In genomic region chr14:99769799-99770198, GRCh38 we compare ENCODE assay signal across 17 cellular contexts. TPM values are rescaled to one million over a fixed set of nuclear protein-coding genes. Genes with fewer than 3 reads are reported as not detected.
DNase-seq lines count a peak whose midpoint lies in the region; FAIRE-seq and TF ChIP-seq lines count a peak whose summit lies in the region.
"Had no signal": no experiment of that assay in that cellular context is flagged by ENCODE, and none has a peak within 500 bp of the region (broad histone marks: within the 10 kb centered on the region; RNA-seq: fewer than 3 reads in every experiment).

No MANE protein-coding gene starts in this region.

- no peaks in the 10 kb centered on the region for H3K9me3 ChIP-seq in sigmoid colon
- no peaks in the 10 kb centered on the region for H3K9me3 ChIP-seq in GM23248 (ENCODE audit: low read depth)
- no peaks in the 10 kb centered on the region for H3K9me3 ChIP-seq in ascending aorta

- no peak overlapping the region for H3K4me3 ChIP-seq in sigmoid colon
- no peak overlapping the region for H3K4me3 ChIP-seq in GM23248
- H3K4me3 ChIP-seq in ascending aorta, result no peak overlapping the region
- H3K4me3 ChIP-seq: BLaER1, GM12878 had no signal

- H3K9me2 ChIP-seq in GM23248 (ENCODE audit: insufficient read depth), result no peaks in the 10 kb centered on the region

- H3K27me3 Mint-ChIP-seq in Calu3 (ENCODE audit: unreplicated experiment) (no peaks in the 10 kb centered on the region), chondrocyte (ENCODE audit: low read depth) (no peaks in the 10 kb centered on the region)

- CTCF ChIA-PET in Calu3 (lab: Charles Lee), result no interaction called here

- peaks cover 0 to 56% (median 48%) of the 10 kb centered on the region in 4 donors for H3K4me1 ChIP-seq in sigmoid colon
- peaks cover 15% of the 10 kb centered on the region for H3K4me1 ChIP-seq in GM23248 (ENCODE audit: insufficient read depth)
- H3K4me1 ChIP-seq in ascending aorta, result peaks cover 10 to 16% of the 10 kb centered on the region in 2 donors

- TF ChIP-seq POLR2A in sigmoid colon (IDR thresholded peaks at IDR 0.05) (no peak), H54 (IDR thresholded peaks at IDR 0.05; ENCODE audit: low read depth, low read length) (no peak)

- H3K27me3 ChIP-seq in sigmoid colon (no peaks in the 10 kb centered on the region), GM23248 (replicated peaks; ENCODE audit: insufficient read depth) (no peaks in the 10 kb centered on the region), ascending aorta (no peaks in the 10 kb centered on the region)
- H3K27me3 ChIP-seq: BLaER1 had no signal

- H3K4me3 Mint-ChIP-seq in Calu3 (ENCODE audit: low read depth, unreplicated experiment), result no peak overlapping the region
- no peak overlapping the region for H3K4me3 Mint-ChIP-seq in chondrocyte (ENCODE audit: unreplicated experiment)
- H3K4me3 Mint-ChIP-seq: CD14-positive monocyte; CD4-positive, alpha-beta memory T cell had no signal

- intact Hi-C loops in Calu3 (cut with micrococcal nuclease; ENCODE audit: unreplicated experiment) (no loop called here), sigmoid colon (cut with DNase I) (no loop called here), ascending aorta (cut with DNase I) (loop anchor here (10.0 kb wide), 1 partner anchor 535 kb away; the partner anchor contains the start of gene SLC25A29)

- no peaks in the 10 kb centered on the region for H3K79me2 ChIP-seq in GM23248 (ENCODE audit: insufficient read depth)

- WGBS in sigmoid colon, 2 donors, result 45 to 77% methylated on average over 3 of the region's 3 CpGs
- WGBS in GM23248 (ENCODE audit: low coverage in 1 of 2, low lambda C conversion rate in 2 of 2, missing lambda C conversion rate in 2 of 2), 2 experiments, result 80 to 92% methylated on average over 3 of the region's 3 CpGs

- H3K27ac ChIP-seq in sigmoid colon (peak overlapping the region in 1 of 4 donors; percentile 76), GM23248 (no peak overlapping the region), ascending aorta (no peak overlapping the region)

- in situ Hi-C loops in GM23248 (cut with MboI), result no loop called here

- no peak for FAIRE-seq in H54 (lab: Jason Lieb, UNC)
- FAIRE-seq: GM12878, GM19239 had no signal

- H3K4me1 Mint-ChIP-seq in Calu3 (ENCODE audit: low read depth, unreplicated experiment), result peaks cover 16% of the 10 kb centered on the region
- peaks cover 39% of the 10 kb centered on the region for H3K4me1 Mint-ChIP-seq in chondrocyte (ENCODE audit: low read depth)
- H3K4me1 Mint-ChIP-seq: CD4-positive, alpha-beta memory T cell had no signal

- no peaks in the 10 kb centered on the region for H4K20me1 ChIP-seq in GM23248 (ENCODE audit: insufficient read depth)
- H4K20me1 ChIP-seq: BLaER1 had no signal

- H3K4me2 ChIP-seq in GM23248 (ENCODE audit: unreplicated experiment), result no peak overlapping the region

- H3K9me3 Mint-ChIP-seq in Calu3 (ENCODE audit: low read depth, unreplicated experiment) (no peaks in the 10 kb centered on the region), chondrocyte (ENCODE audit: low read depth) (no peaks in the 10 kb centered on the region)

- H3K9ac ChIP-seq in GM23248, result no peak overlapping the region
- H3K9ac ChIP-seq: BLaER1 had no signal

- 0 out of 2 replicates have a peak, but pooled peaks cover 6% of the 10 kb centered on the region for H3F3A ChIP-seq in GM23248 (ENCODE audit: insufficient read depth)

- no peak for TF ChIP-seq EP300 in sigmoid colon (IDR thresholded peaks at IDR 0.05)

- DNase-seq in Calu3 (no peak), chondrocyte (ENCODE audit: low spot score) (peak; percentile 18), mesenteric fat pad (ENCODE audit: low spot score) (peak; percentile 24), sigmoid colon (peak; percentile 25), GM23248 (no peak), H54 (ENCODE audit: insufficient read length, low spot score) (no peak), ascending aorta (ENCODE audit: low spot score in 2 of 2) (no peak), medulla oblongata (ENCODE audit: extremely low spot score) (no peak)
- DNase-seq: 8988T; CD4-positive, alpha-beta memory T cell; DND-41; EL; H7 had no signal

- H2AFZ ChIP-seq in GM23248, result no peak overlapping the region

- no peak for TF ChIP-seq CTCF in Calu3 (IDR thresholded peaks at IDR 0.05; ENCODE audit: unreplicated experiment)
- no peak for TF ChIP-seq CTCF in chondrocyte (IDR thresholded peaks at IDR 0.05)
- no peak for TF ChIP-seq CTCF in sigmoid colon (IDR thresholded peaks at IDR 0.05)
- TF ChIP-seq CTCF in ascending aorta (IDR thresholded peaks at IDR 0.05), result no peak

- H3K27ac Mint-ChIP-seq in Calu3 (ENCODE audit: unreplicated experiment) (peak overlapping the region; percentile 46), chondrocyte (ENCODE audit: unreplicated experiment) (no peak overlapping the region)
- H3K27ac Mint-ChIP-seq: CD14-positive monocyte; CD4-positive, alpha-beta memory T cell had no signal

- H3K36me3 Mint-ChIP-seq in Calu3 (ENCODE audit: insufficient read depth, unreplicated experiment) (no peaks in the 10 kb centered on the region), chondrocyte (ENCODE audit: low read depth) (no peaks in the 10 kb centered on the region)
- H3K36me3 Mint-ChIP-seq: CD14-positive monocyte; CD4-positive, alpha-beta memory T cell had no signal

- BruUV-seq in Calu3 (replicated peaks; lab: Mats Ljungman, UMichigan), result no TSS peak

- H3K36me3 ChIP-seq in sigmoid colon (no peaks in the 10 kb centered on the region), GM23248 (ENCODE audit: low read depth) (no peaks in the 10 kb centered on the region), ascending aorta (no peaks in the 10 kb centered on the region)
- H3K36me3 ChIP-seq: BLaER1 had no signal

RNA-seq across cellular contexts. Expression of gene EML1, which starts 23.4 kb away (rescaled TPM):
- total RNA-seq in Calu3 (2022) (2.5 and 4.7 TPM in 2 replicates), chondrocyte (36.4 to 61.0 TPM (median 39.6 TPM) in 3 replicates), mesenteric fat pad (32.5 TPM), sigmoid colon (100 to 1,000 TPM in 3 of 4 donors, 10 to 100 TPM in 1; 91.5 to 148 (median 141) TPM), ascending aorta (28.3 TPM)
- polyA plus RNA-seq in sigmoid colon (1 to 10 TPM; 3.9 to 7.8 (median 5.0) TPM), GM23248 (2016; fragmentation: Nextera tagmentation; extraction: Ambion mirVana) (14.8 and 15.0 TPM in 2 replicates)
- total RNA-seq in GM23248 (2014; rRNA removed; shearing (Covaris generic)), result 17.9 and 35.8 TPM in 2 replicates
- polyA plus RNA-seq: CD14-positive monocyte; CD4-positive, alpha-beta memory T cell had no signal

Comparison
In these comparisons a context has a peak if more than half of its experiments do, and no peak if none do; other contexts are left out.
1. DNase-seq: peak in chondrocyte (single experiment), mesenteric fat pad (single experiment) and sigmoid colon (single experiment); none in Calu3 (single experiment), GM23248 (single experiment), H54 (single experiment), ascending aorta (0 of 2) and medulla oblongata (single experiment).